Comparison of ENCODE assay signal across 3 cellular contexts in the genomic region with DNA sequence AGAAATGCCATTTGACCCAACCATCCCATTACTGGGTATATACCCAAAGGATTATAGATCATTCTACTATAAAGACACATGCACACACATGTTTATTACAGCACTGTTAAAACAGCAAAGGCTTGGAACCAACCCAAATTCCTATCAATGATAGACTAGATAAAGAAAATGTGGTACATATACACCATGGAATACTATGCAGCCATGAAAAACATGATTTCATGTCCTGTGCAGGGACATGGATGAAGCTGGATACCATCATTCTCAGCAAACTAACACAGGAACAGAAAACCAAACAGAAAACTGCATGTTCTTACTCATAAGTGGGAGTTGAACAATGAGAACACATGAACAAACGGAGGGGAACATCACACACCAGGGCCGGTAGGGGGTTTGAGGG.
DNase-seq lines count a peak whose midpoint lies in the region; ATAC-seq, FAIRE-seq and TF ChIP-seq lines count a peak whose summit lies in the region.
"Not testable (repeated sequence)": the region's sequence is repeated elsewhere in the genome, so short reads cannot be mapped to it uniquely, and the experiment has no call there.

No MANE protein-coding gene starts in this region.

- H3K4me1 Mint-ChIP-seq in activated naive CD8-positive, alpha-beta T cell treated with anti-CD3 and anti-CD28 coated beads for 36 hours = not testable (repeated sequence)

- TF ChIP-seq POLR2A in K562 (conservative IDR thresholded peaks at IDR 0.05) = not testable (repeated sequence)

- H2AFZ ChIP-seq in K562 (ENCODE audit: low read depth, low read length) = not testable (repeated sequence)

- ATAC-seq in SK-N-SH treated with all-trans-retinoic acid at 6 μM for 48 hours, K562: not testable (repeated sequence)

- 75% methylated on average over 2 of the region's 2 CpGs for WGBS in K562 (ENCODE audit: insufficient coverage, low coverage, missing lambda C conversion rate)

- in situ Hi-C loops in K562 (cut with MboI) = not testable (repeated sequence)

- peaks cover 15% of the 10 kb centered on the region for H3K36me3 Mint-ChIP-seq in activated naive CD8-positive, alpha-beta T cell treated with anti-CD3 and anti-CD28 coated beads for 36 hours

- not testable (repeated sequence) for H3K9me1 ChIP-seq in K562 (ENCODE audit: control insufficient read depth, insufficient read depth, low read length)

- not testable (repeated sequence) for H3K4me1 ChIP-seq in K562 (replicated peaks in 1 of 2; ENCODE audit: control insufficient read depth in 2 of 2, insufficient read depth in 2 of 2, low read length in 2 of 2)

- peaks cover 11% of the 10 kb centered on the region for H3K9me3 Mint-ChIP-seq in activated naive CD8-positive, alpha-beta T cell treated with anti-CD3 and anti-CD28 coated beads for 36 hours

- intact Hi-C loops in K562 (cut with micrococcal nuclease) = not testable (repeated sequence)

- TF ChIP-seq EP300 in K562 (IDR thresholded peaks at IDR 0.05; ENCODE audit: low read length) = not testable (repeated sequence)

- H3K4me3 ChIP-seq in K562 = not testable (repeated sequence)

- not testable (repeated sequence) for H3K9ac ChIP-seq in K562 (ENCODE audit: insufficient read depth in 1 of 2, low read depth in 2 of 2, low read length in 2 of 2)

- FAIRE-seq in K562 (lab: Jason Lieb, UNC) = not testable (repeated sequence)

- peak overlapping the region; percentile 18 for H3K27ac Mint-ChIP-seq in activated naive CD8-positive, alpha-beta T cell treated with anti-CD3 and anti-CD28 coated beads for 36 hours

- not testable (repeated sequence) for H3K27me3 ChIP-seq in K562 (ENCODE audit: control insufficient read depth in 2 of 2, insufficient read depth in 2 of 2, low read length in 2 of 2)

- H3K4me2 ChIP-seq in K562 (ENCODE audit: insufficient read depth, low read length) = not testable (repeated sequence)

- not testable (repeated sequence) for H3K9me3 ChIP-seq in K562 (replicated peaks; ENCODE audit: control insufficient read depth, insufficient read depth, low read depth, low read length)

- H3K27me3 Mint-ChIP-seq in activated naive CD8-positive, alpha-beta T cell treated with anti-CD3 and anti-CD28 coated beads for 36 hours = not testable (repeated sequence)

- BruUV-seq in K562 (replicated peaks; lab: Mats Ljungman, UMichigan) = not testable (repeated sequence)

- not testable (repeated sequence) for H3K27ac ChIP-seq in K562 (ENCODE audit: extremely low read depth, low read depth, low read length)

- TF ChIP-seq RAD21 in K562 (CRISPR knock-in tag; conservative IDR thresholded peaks at IDR 0.05 in 1 of 2, IDR thresholded peaks at IDR 0.05 in 1 of 2) = not testable (repeated sequence)

- H3K4me3 Mint-ChIP-seq in activated naive CD8-positive, alpha-beta T cell treated with anti-CD3 and anti-CD28 coated beads for 36 hours = not testable (repeated sequence)

- H3K79me2 ChIP-seq in K562 (ENCODE audit: control insufficient read depth, insufficient read depth, low read length) = not testable (repeated sequence)

- not testable (repeated sequence) for H4K20me1 ChIP-seq in K562 (replicated peaks; ENCODE audit: control insufficient read depth, insufficient read depth, low read length)

- DNase-seq in activated naive CD8-positive, alpha-beta T cell treated with anti-CD3 and anti-CD28 coated beads for 36 hours; K562 (ENCODE audit: extremely low read depth in 1 of 4, low spot score in 3 of 4): not testable (repeated sequence)

- CTCF ChIA-PET in K562 (lab: Yijun Ruan, JAX; ENCODE audit: low intra/inter-chr PET ratio) = not testable (repeated sequence)

- TF ChIP-seq CTCF in K562 (IDR thresholded peaks at IDR 0.05 in 2 of 3, conservative IDR thresholded peaks at IDR 0.05 in 1 of 3; ENCODE audit: insufficient read depth in 2 of 3, low read depth in 1 of 3, low read length in 3 of 3) = not testable (repeated sequence)

- POLR2A ChIA-PET in K562 (lab: Yijun Ruan, JAX) = not testable (repeated sequence)

- not testable (repeated sequence) for H3K36me3 ChIP-seq in K562 (ENCODE audit: control insufficient read depth, insufficient read depth, low read length)

TF ChIP-seq in SK-N-SH treated with all-trans-retinoic acid at 6 μM for 48 hours, 23 proteins besides CTCF, POLR2A, EP300 and RAD21:
- TF ChIP-seq ZNF8 (CRISPR knock-in tag; IDR thresholded peaks at IDR 0.05) = peak; percentile 84

TF ChIP-seq in K562, 482 proteins besides CTCF, POLR2A, EP300 and RAD21:
- TF ChIP-seq ZNF146 (CRISPR knock-in tag; IDR thresholded peaks at IDR 0.05; ENCODE audit: unreplicated experiment) = peak; percentile 75
